ENCODE assay signal across 18 cellular contexts in genomic region chr6:144413418-144413817, GRCh38.
DNase-seq lines count a peak whose midpoint lies in the region; ATAC-seq and TF ChIP-seq lines count a peak whose summit lies in the region.
"Had no signal": no experiment of that assay in that cellular context is flagged by ENCODE, and none has a peak within 500 bp of the region (broad histone marks: within the 10 kb centered on the region; RNA-seq: fewer than 3 reads in every experiment).

No MANE protein-coding gene starts in this region.

- in situ Hi-C loops in Caki2 (cut with HindIII; ENCODE audit: low pct_unique_long_range_greater_than_20kb, low sequenced_read_pairs), result no loop called here

- ATAC-seq in activated T-helper 17 cell treated with anti-CD3 and anti-CD28 coated beads, Interleukin-2, amount 50 U/mL, for 72 hours (replicated peaks), result peak; percentile 25
- ATAC-seq in GM21786 (IDR thresholded peaks at IDR 0.05; ENCODE audit: unreplicated experiment) (no peak), GM18861 (IDR thresholded peaks at IDR 0.05; ENCODE audit: unreplicated experiment) (no peak)
- ATAC-seq: activated CD8-positive, alpha-beta memory T cell treated with anti-CD3 and anti-CD28 coated beads, Interleukin-2, amount 10 ng/mL, durations not matched to agents 7 days and 5 days had no signal

- H3K27me3 ChIP-seq in uterus, result no peaks in the 10 kb centered on the region
- H3K27me3 ChIP-seq: neural progenitor cell had no signal

- H3K9me3 ChIP-seq in uterus, result no peaks in the 10 kb centered on the region

- peaks cover 18% of the 10 kb centered on the region for H3K36me3 Mint-ChIP-seq in HFFc6 (ENCODE audit: low read depth)
- H3K36me3 Mint-ChIP-seq in activated T-helper 17 cell treated with anti-CD3 and anti-CD28 coated beads, Interleukin-2, amount 50 U/mL, for 72 hours (ENCODE audit: low read depth), result no peaks in the 10 kb centered on the region
- peaks cover 0 to 3% (median 0%) of the 10 kb centered on the region in 3 donors for H3K36me3 Mint-ChIP-seq in immature natural killer cell

- no peaks in the 10 kb centered on the region for H3K4me1 ChIP-seq in uterus

- H3K4me3 ChIP-seq in uterus, result no peak overlapping the region
- H3K4me3 ChIP-seq: lung, neural progenitor cell had no signal

- H3K27ac Mint-ChIP-seq in HFFc6 (peak overlapping the region; percentile 47; the same call in 1 of the 2 replicates), immature natural killer cell (peak overlapping the region; percentile 73 to 88 (median 82))
- H3K27ac Mint-ChIP-seq in activated T-helper 17 cell treated with anti-CD3 and anti-CD28 coated beads, Interleukin-2, amount 50 U/mL, for 72 hours, result no peak overlapping the region
- H3K27ac Mint-ChIP-seq: activated B cell treated with CpG ODN at 0.5 μM for 24 hours; activated CD8-positive, alpha-beta memory T cell treated with anti-CD3 and anti-CD28 coated beads, Interleukin-2, amount 10 ng/mL, durations not matched to agents 7 days and 5 days; B cell; neural progenitor cell had no signal

- intact Hi-C loops in uterus (cut with DNase I; ENCODE audit: low total_unique reads), result no loop called here

- peaks cover 2% of the 10 kb centered on the region; the same call in 1 of the 2 replicates for H3K27me3 Mint-ChIP-seq in HFFc6 (ENCODE audit: insufficient read depth)
- H3K27me3 Mint-ChIP-seq in activated T-helper 17 cell treated with anti-CD3 and anti-CD28 coated beads, Interleukin-2, amount 50 U/mL, for 72 hours, result no peaks in the 10 kb centered on the region
- no peaks in the 10 kb centered on the region for H3K27me3 Mint-ChIP-seq in immature natural killer cell (ENCODE audit: low read depth in 3 of 3)
- H3K27me3 Mint-ChIP-seq: activated B cell treated with CpG ODN at 0.5 μM for 24 hours; activated CD8-positive, alpha-beta memory T cell treated with anti-CD3 and anti-CD28 coated beads, Interleukin-2, amount 10 ng/mL, durations not matched to agents 7 days and 5 days; B cell had no signal

- H3K4me1 Mint-ChIP-seq in HFFc6 (ENCODE audit: low read depth) (peaks cover 62% of the 10 kb centered on the region), immature natural killer cell (peaks cover 83 to 98% of the 10 kb centered on the region in 2 donors)
- peaks cover 27% of the 10 kb centered on the region for H3K4me1 Mint-ChIP-seq in activated T-helper 17 cell treated with anti-CD3 and anti-CD28 coated beads, Interleukin-2, amount 50 U/mL, for 72 hours
- H3K4me1 Mint-ChIP-seq: neural progenitor cell had no signal

- no peaks in the 10 kb centered on the region for H3K36me3 ChIP-seq in uterus
- H3K36me3 ChIP-seq: neural progenitor cell had no signal

- no peaks in the 10 kb centered on the region for H3K9me3 Mint-ChIP-seq in HFFc6
- H3K9me3 Mint-ChIP-seq in activated T-helper 17 cell treated with anti-CD3 and anti-CD28 coated beads, Interleukin-2, amount 50 U/mL, for 72 hours, result no peaks in the 10 kb centered on the region
- no peaks in the 10 kb centered on the region for H3K9me3 Mint-ChIP-seq in immature natural killer cell
- H3K9me3 Mint-ChIP-seq: activated B cell treated with CpG ODN at 0.5 μM for 24 hours, neural progenitor cell had no signal

- no peak for TF ChIP-seq POLR2A in uterus (IDR thresholded peaks at IDR 0.05)

- TF ChIP-seq CTCF in HFFc6 (IDR thresholded peaks at IDR 0.05), result no peak
- TF ChIP-seq CTCF in uterus (IDR thresholded peaks at IDR 0.05), result no peak

- DNase-seq in Caki2 (ENCODE audit: low read depth) (peak; percentile 31), HFFc6 (no peak), immature natural killer cell (peak; percentile 39 to 45 (median 43)), AG20443 (ENCODE audit: low spot score) (no peak), uterus (no peak)
- DNase-seq: activated B cell treated with CpG ODN at 0.5 μM for 24 hours; activated CD8-positive, alpha-beta memory T cell treated with anti-CD3 and anti-CD28 coated beads, Interleukin-2, amount 10 ng/mL, durations not matched to agents 7 days and 5 days; activated naive CD4-positive, alpha-beta T cell; DMS153; foreskin melanocyte; NCI-H1930; NCI-H748 treated with DMSO at 0.1 percent for 48 hours had no signal

- H3K27ac ChIP-seq in uterus, result no peak overlapping the region
- H3K27ac ChIP-seq: neural progenitor cell had no signal

- H3K4me3 Mint-ChIP-seq in HFFc6 (no peak overlapping the region), immature natural killer cell (peak overlapping the region; percentile 43 to 78 (median 69))
- peak overlapping the region; percentile 0 for H3K4me3 Mint-ChIP-seq in activated T-helper 17 cell treated with anti-CD3 and anti-CD28 coated beads, Interleukin-2, amount 50 U/mL, for 72 hours
- H3K4me3 Mint-ChIP-seq: activated B cell treated with CpG ODN at 0.5 μM for 24 hours; activated CD8-positive, alpha-beta memory T cell treated with anti-CD3 and anti-CD28 coated beads, Interleukin-2, amount 10 ng/mL, durations not matched to agents 7 days and 5 days; B cell; neural progenitor cell had no signal

Comparison
In these comparisons a context has a peak if more than half of its experiments do, and no peak if none do; other contexts are left out.
1. DNase-seq: peak in Caki2 (single experiment) and immature natural killer cell (3 of 3); none in HFFc6 (single experiment), AG20443 (single experiment) and uterus (0 of 2).